34 cellular contexts compared by ENCODE assay signal in genomic region chr6:97712751-97713150, GRCh38.
"Had no signal": no experiment of that assay in that cellular context is flagged by ENCODE, and none has a peak within 500 bp of the region (broad histone marks: within the 10 kb centered on the region; RNA-seq: fewer than 3 reads in every experiment).

No MANE protein-coding gene starts in this region.

- FAIRE-seq: astrocyte, TTC549 had no signal

- DNase-seq: activated B cell treated with CpG ODN at 0.5 μM for 24 hours; activated CD4-positive, alpha-beta memory T cell treated with anti-CD3 and anti-CD28 coated beads for 36 hours; activated CD4-positive, alpha-beta T cell treated with anti-CD3 and anti-CD28 coated beads for 4 hours; activated CD4-positive, alpha-beta T cell treated with anti-CD3 and anti-CD28 coated beads, Interleukin-2, amount 10 ng/mL, durations not matched to agents 24 days and 14 days; activated CD4-positive, alpha-beta T cell treated with anti-CD3 and anti-CD28 coated beads, Interleukin-2, amount 50 U/mL, for 1 hour; activated CD4-positive, alpha-beta T cell treated with anti-CD3 and anti-CD28 coated beads, Interleukin-2, amount 50 U/mL, for 4 hours; activated CD4-positive, CD25-positive, alpha-beta regulatory T cell treated with anti-CD3 and anti-CD28 coated beads, Interleukin-2, amount 50 U/mL, for 72 hours; activated CD8-positive, alpha-beta memory T cell treated with anti-CD3 and anti-CD28 coated beads, Interleukin-2, amount 50 U/mL, for 4 hours; activated CD8-positive, alpha-beta T cell treated with anti-CD3 and anti-CD28 coated beads for 36 hours; activated effector memory CD4-positive, alpha-beta T cell treated with anti-CD3 and anti-CD28 coated beads, Interleukin-2, amount 50 U/mL, for 16 hours; activated gamma-delta T cell treated with Interleukin-2 at 50 U/mL for 16 hours; activated naive CD4-positive, alpha-beta T cell; activated naive CD4-positive, alpha-beta T cell treated with anti-CD3 and anti-CD28 coated beads for 36 hours; activated naive CD4-positive, alpha-beta T cell treated with anti-CD3 and anti-CD28 coated beads, Interleukin-2, amount 50 U/mL, for 16 hours; activated naive CD8-positive, alpha-beta T cell treated with anti-CD3 and anti-CD28 coated beads for 36 hours; activated T-cell treated with anti-CD3 and anti-CD28 coated beads for 4 hours; activated T-cell treated with anti-CD3 and anti-CD28 coated beads, Interleukin-2, amount 50 U/mL, for 1 hour; activated T-cell treated with anti-CD3 and anti-CD28 coated beads, Interleukin-2, amount 50 U/mL, for 4 hours; activated T-cell treated with anti-CD3 and anti-CD28 coated beads, Interleukin-2, amount 50 U/mL, for 72 hours; adrenal gland; amniotic stem cell; aorta; body of pancreas; brain microvascular endothelial cell; central memory CD4-positive, alpha-beta T cell; T-helper 1 cell; T-helper 2 cell; T-helper 9 cell had no signal

- H3K9me3 ChIP-seq: adrenal gland, body of pancreas, breast epithelium had no signal

- H3K27ac ChIP-seq: adrenal gland, body of pancreas, brain microvascular endothelial cell, breast epithelium, VCaP had no signal

- ATAC-seq: activated CD8-positive, alpha-beta T cell treated with anti-CD3 and anti-CD28 coated beads for 36 hours; activated naive CD4-positive, alpha-beta T cell treated with anti-CD3 and anti-CD28 coated beads, Interleukin-2, amount 50 U/mL, for 72 hours; activated T-cell treated with anti-CD3 and anti-CD28 coated beads, Interleukin-2, amount 50 U/mL, for 4 hours; activated T-cell treated with anti-CD3 and anti-CD28 coated beads, Interleukin-2, amount 50 U/mL, for 72 hours; activated T-helper 17 cell treated with anti-CD3 and anti-CD28 coated beads, Interleukin-2, amount 50 U/mL, for 72 hours; body of pancreas had no signal

- H3K4me3 ChIP-seq: adrenal gland, body of pancreas, breast epithelium had no signal

- H3K27me3 ChIP-seq: adrenal gland, body of pancreas, brain microvascular endothelial cell, breast epithelium had no signal

- H3K36me3 ChIP-seq: adrenal gland, brain microvascular endothelial cell, breast epithelium had no signal

- H3K4me1 ChIP-seq: adrenal gland, body of pancreas, breast epithelium had no signal
